ENCODE assay signal across 8 cellular contexts in the genomic region with DNA sequence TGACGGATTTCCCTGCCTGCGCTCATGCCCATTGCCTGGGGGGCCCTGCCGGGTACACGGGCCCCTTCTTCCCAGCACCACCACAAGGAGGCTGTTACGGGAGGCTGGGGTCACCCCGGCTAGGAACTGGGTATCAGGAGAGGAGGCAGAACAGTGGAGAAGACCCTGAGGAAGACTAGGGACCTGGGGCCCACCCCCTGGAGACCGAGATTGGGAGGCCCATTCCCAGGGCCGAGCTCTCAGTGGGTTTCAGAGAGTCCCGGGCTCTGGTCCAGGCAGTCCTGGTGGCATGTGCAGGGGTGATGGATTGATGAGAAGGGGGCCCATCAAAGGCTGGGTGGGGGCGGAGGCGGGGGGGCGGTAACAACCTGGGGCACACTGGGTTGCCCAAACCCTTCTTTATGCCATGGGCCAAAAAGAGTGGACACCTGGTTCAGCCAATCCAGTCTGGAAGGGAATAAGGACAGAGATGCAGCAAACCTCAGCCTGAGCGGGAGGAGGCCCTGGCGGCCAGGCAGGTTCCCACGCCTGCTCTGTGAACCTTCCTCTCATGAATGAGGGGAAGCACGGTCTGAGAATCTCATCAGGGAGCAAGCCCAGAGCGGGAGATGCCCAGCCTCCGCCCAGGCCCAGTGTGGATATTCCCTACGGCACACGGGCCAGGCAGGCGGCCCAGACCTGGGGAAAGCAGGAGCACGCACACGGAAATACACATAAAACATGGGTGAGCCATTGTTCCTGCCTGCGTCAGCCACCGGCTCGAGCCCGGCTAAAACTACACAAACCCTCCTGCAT. TPM values are rescaled to one million over a fixed set of nuclear protein-coding genes. Genes with fewer than 3 reads are reported as not detected.
A peak's percentile ranks its signal among the peaks of the same experiment; 100 is the strongest.
DNase-seq lines count a peak whose midpoint lies in the region; ATAC-seq and TF ChIP-seq lines count a peak whose summit lies in the region.

No MANE protein-coding gene starts in this region.

- peaks cover 5% of the 10 kb centered on the region for H3K27me3 ChIP-seq in CD8-positive, alpha-beta T cell (ENCODE audit: insufficient read depth, low read length)
- H3K27me3 ChIP-seq in PC-9 (ENCODE audit: insufficient read depth, low read depth) (no peaks in the 10 kb centered on the region), esophagus muscularis mucosa (no peaks in the 10 kb centered on the region)

- H3K4me3 ChIP-seq in CD8-positive, alpha-beta T cell (ENCODE audit: low read depth, low read length): no peak overlapping the region
- H3K4me3 ChIP-seq in PC-9 (peak overlapping the region; percentile 78), esophagus muscularis mucosa (peak overlapping the region; percentile 77 to 95 (median 90))

- no peaks in the 10 kb centered on the region for H3F3A ChIP-seq in PC-9 (ENCODE audit: insufficient read depth, low read depth)

- intact Hi-C loops in CD8-positive, alpha-beta T cell (cut with DNase I, micrococcal nuclease): no loop called here
- intact Hi-C loops in PC-9 (cut with micrococcal nuclease; ENCODE audit: unreplicated experiment) (no loop called here), esophagus muscularis mucosa (cut with DNase I) (no loop called here)

- CTCF ChIA-PET in CD8-positive, alpha-beta T cell (lab: Charles Lee): interaction anchor here (0.8 to 3.5 kb wide), 3 partner anchors 10 to 167 kb away, joined by 3 to 18 read pairs (median 4); no protein-coding TSS in a partner anchor
- CTCF ChIA-PET in PC-9 (lab: Charles Lee): no interaction called here

- H2AFZ ChIP-seq in PC-9: peak overlapping the region; percentile 85

- no TSS peak for BruUV-seq in PC-9 (replicated peaks; lab: Mats Ljungman, UMichigan)

- no peaks in the 10 kb centered on the region for H3K79me2 ChIP-seq in PC-9 (ENCODE audit: low read depth)

- peaks cover 8% of the 10 kb centered on the region for H3K4me1 ChIP-seq in CD8-positive, alpha-beta T cell (ENCODE audit: insufficient read depth, low read length)
- H3K4me1 ChIP-seq in PC-9 (replicated peaks; ENCODE audit: insufficient read depth): peaks cover 12% of the 10 kb centered on the region
- peaks cover 38 to 50% (median 46%) of the 10 kb centered on the region in 4 donors for H3K4me1 ChIP-seq in esophagus muscularis mucosa

- H3K27ac Mint-ChIP-seq in CD8-positive, alpha-beta T cell: no peak overlapping the region
- H3K27ac Mint-ChIP-seq in osteocyte (ENCODE audit: unreplicated experiment): peak overlapping the region; percentile 27

- no peak for TF ChIP-seq POLR2A in esophagus muscularis mucosa (IDR thresholded peaks at IDR 0.05; ENCODE audit: low read depth)

- TF ChIP-seq EP300 in esophagus muscularis mucosa (IDR thresholded peaks at IDR 0.05): no peak

- no peaks in the 10 kb centered on the region for H3K9me2 ChIP-seq in PC-9 (ENCODE audit: insufficient read depth)

- H3K9me3 Mint-ChIP-seq in CD8-positive, alpha-beta T cell: no peaks in the 10 kb centered on the region
- no peaks in the 10 kb centered on the region for H3K9me3 Mint-ChIP-seq in osteocyte (ENCODE audit: unreplicated experiment)

- no peaks in the 10 kb centered on the region for H3K36me3 ChIP-seq in CD8-positive, alpha-beta T cell (ENCODE audit: insufficient read depth, low read length)
- H3K36me3 ChIP-seq in PC-9 (ENCODE audit: low read depth): no peaks in the 10 kb centered on the region
- no peaks in the 10 kb centered on the region for H3K36me3 ChIP-seq in esophagus muscularis mucosa

- peak overlapping the region; percentile 99 for H3K4me2 ChIP-seq in PC-9

- H3K4me1 Mint-ChIP-seq in CD8-positive, alpha-beta T cell (ENCODE audit: low read depth): peaks cover 17% of the 10 kb centered on the region
- peaks cover 39% of the 10 kb centered on the region for H3K4me1 Mint-ChIP-seq in osteocyte (ENCODE audit: unreplicated experiment)

- H3K27ac ChIP-seq in CD8-positive, alpha-beta T cell (ENCODE audit: low read depth, low read length): no peak overlapping the region
- no peak overlapping the region for H3K27ac ChIP-seq in PC-9
- H3K27ac ChIP-seq in esophagus muscularis mucosa (replicated peaks in 1 of 4): peak overlapping the region; percentile 91 to 96 (median 93)

- H4K20me1 ChIP-seq in PC-9 (ENCODE audit: insufficient read depth): no peaks in the 10 kb centered on the region

- H3K4me3 Mint-ChIP-seq in CD8-positive, alpha-beta T cell: peak overlapping the region; percentile 70
- H3K4me3 Mint-ChIP-seq in osteocyte (ENCODE audit: unreplicated experiment): peak overlapping the region; percentile 81

- 83% methylated on average over 12 of the region's 27 CpGs for WGBS in esophagus muscularis mucosa

- no peak for ATAC-seq in CD8-positive, alpha-beta T cell
- ATAC-seq in GM21528 (IDR thresholded peaks at IDR 0.05; ENCODE audit: low FRiP score, unreplicated experiment): no peak

- H3K27me3 Mint-ChIP-seq in CD8-positive, alpha-beta T cell (ENCODE audit: low read depth): peaks cover 25% of the 10 kb centered on the region
- H3K27me3 Mint-ChIP-seq in osteocyte (ENCODE audit: unreplicated experiment): peaks cover 3% of the 10 kb centered on the region

- no peak for DNase-seq in CD8-positive, alpha-beta T cell
- DNase-seq in PC-9 (no peak), esophagus muscularis mucosa (ENCODE audit: extremely low spot score) (no peak), osteocyte (ENCODE audit: extremely low spot score, unreplicated experiment) (no peak), NCI-H82 (lab: John Stamatoyannopoulos, UW) (no peak), NCI-H1105 treated with DMSO at 0.1 percent for 48 hours (lab: John Stamatoyannopoulos, UW) (no peak), NOMO-1 treated with dmso at 0.1 percent for 144 hours (lab: John Stamatoyannopoulos, UW; ENCODE audit: unreplicated experiment) (no peak)

- TF ChIP-seq CTCF in CD8-positive, alpha-beta T cell (IDR thresholded peaks at IDR 0.05): no peak
- TF ChIP-seq CTCF in PC-9 (conservative IDR thresholded peaks at IDR 0.05) (no peak), esophagus muscularis mucosa (IDR thresholded peaks at IDR 0.05) (no peak), osteocyte (IDR thresholded peaks at IDR 0.05) (peak; percentile 20)

- POLR2A ChIA-PET in CD8-positive, alpha-beta T cell (lab: Charles Lee): no interaction called here
- POLR2A ChIA-PET in PC-9 (lab: Charles Lee; ENCODE audit: unreplicated experiment): interaction anchor here (0.6 to 1.0 kb wide), 3 partner anchors 13 to 354 kb away, joined by 3 to 12 read pairs (median 7); no protein-coding TSS in a partner anchor

- H3K9me3 ChIP-seq in CD8-positive, alpha-beta T cell (ENCODE audit: low read length): no peaks in the 10 kb centered on the region
- H3K9me3 ChIP-seq in PC-9 (ENCODE audit: insufficient read depth, low read depth) (no peaks in the 10 kb centered on the region), esophagus muscularis mucosa (no peaks in the 10 kb centered on the region)

- no peaks in the 10 kb centered on the region for H3K36me3 Mint-ChIP-seq in CD8-positive, alpha-beta T cell
- no peaks in the 10 kb centered on the region for H3K36me3 Mint-ChIP-seq in osteocyte (ENCODE audit: unreplicated experiment)

RNA-seq across cellular contexts. Expression of a gene that starts 0.8 kb away (rescaled TPM):
- total RNA-seq in CD8-positive, alpha-beta T cell: not detected
- total RNA-seq in PC-9 (2021): 21.7 and 24.0 TPM in 2 replicates
- total RNA-seq in esophagus muscularis mucosa: 10 to 100 TPM; 28.8 to 44.7 (median 30.8) TPM
- 104 and 117 TPM in 2 replicates for total RNA-seq in osteocyte

RNA-seq across cellular contexts. Expression of a gene that starts 29.1 kb away (rescaled TPM):
- not detected for total RNA-seq in CD8-positive, alpha-beta T cell
- total RNA-seq in PC-9 (2021) (35.8 and 47.2 TPM in 2 replicates), esophagus muscularis mucosa (100 to 1,000 TPM in 3 of 4 donors, 10 to 100 TPM in 1; 59.4 to 199 (median 134) TPM), osteocyte (42.7 and 47.8 TPM in 2 replicates)

Comparison
In these comparisons a context has a peak if more than half of its experiments do, and no peak if none do; other contexts are left out.
1. H3K27ac ChIP-seq: peak in esophagus muscularis mucosa (4 of 4); none in CD8-positive, alpha-beta T cell (single experiment) and PC-9 (single experiment).
2. RNA of a gene that starts 0.8 kb away (total RNA-seq): 104 to 117 TPM in osteocyte, 28.8 to 44.7 TPM in esophagus muscularis mucosa and 21.7 to 24.0 TPM in PC-9; not detected in CD8-positive, alpha-beta T cell; every median in the first group is over 10 times any median in the second.
3. RNA of a gene that starts 29.1 kb away (total RNA-seq): 59.4 to 199 TPM in esophagus muscularis mucosa, 42.7 to 47.8 TPM in osteocyte and 35.8 to 47.2 TPM in PC-9; not detected in CD8-positive, alpha-beta T cell; every median in the first group is over 10 times any median in the second.